In genomic region chr7:116164552-116164951, GRCh38 we compare ENCODE assay signal across 16 cellular contexts.
A peak's percentile ranks its signal among the peaks of the same experiment; 100 is the strongest.
DNase-seq lines count a peak whose midpoint lies in the region; ATAC-seq and TF ChIP-seq lines count a peak whose summit lies in the region.
"Had no signal": no experiment of that assay in that cellular context is flagged by ENCODE, and none has a peak within 500 bp of the region (broad histone marks: within the 10 kb centered on the region; RNA-seq: fewer than 3 reads in every experiment).

No MANE protein-coding gene starts in this region.

- H3K9ac ChIP-seq in SK-N-MC (ENCODE audit: insufficient read length), result peak overlapping the region; percentile 16

- no peak for ATAC-seq in GM18909 (IDR thresholded peaks at IDR 0.05; ENCODE audit: poor library complexity, unreplicated experiment)

- no peaks in the 10 kb centered on the region for H3K36me3 ChIP-seq in SK-N-MC (ENCODE audit: insufficient read depth, low read length)
- H3K36me3 ChIP-seq: HAP-1 had no signal

- peak overlapping the region; percentile 24; the same call in 1 of the 2 replicates for H3K4me3 ChIP-seq in SK-N-MC
- no peak overlapping the region for H3K4me3 ChIP-seq in fibroblast of pulmonary artery (replicated peaks; ENCODE audit: low read depth, low read length)
- H3K4me3 ChIP-seq: HAP-1 had no signal

- peak; percentile 35 for DNase-seq in CD1c-positive myeloid dendritic cell (ENCODE audit: extremely low spot score)
- DNase-seq in HCEC 1CT, result peak; percentile 50
- peak; percentile 73 for DNase-seq in SK-N-MC (ENCODE audit: low read depth, low spot score)
- DNase-seq in fibroblast of pulmonary artery (ENCODE audit: low read depth), result peak; percentile 21
- no peak for DNase-seq in SKM-1 treated with dmso at 0.1 percent for 144 hours (lab: John Stamatoyannopoulos, UW; ENCODE audit: unreplicated experiment)
- DNase-seq in COR-L47 (lab: John Stamatoyannopoulos, UW), result no peak
- no peak for DNase-seq in activated CD8-positive, alpha-beta memory T cell treated with anti-CD3 and anti-CD28 coated beads, Interleukin-2, amount 50 U/mL, for 4 hours
- DNase-seq: CD4-positive, CD25-positive, alpha-beta regulatory T cell; DMS79; Karpas-422; NCI-H187 treated with DMSO at 0.1 percent for 48 hours; NCI-H2171 treated with DMSO at 0.1 percent for 48 hours; NCI-H510A treated with DMSO at 0.1 percent for 48 hours; RPMI8226 had no signal

- H3K9me3 ChIP-seq in SK-N-MC (ENCODE audit: low read depth, low read length), result no peaks in the 10 kb centered on the region
- H3K9me3 ChIP-seq: HAP-1 had no signal

- H3K27ac ChIP-seq in SK-N-MC, result peak overlapping the region; percentile 81

- TF ChIP-seq CTCF in fibroblast of pulmonary artery (IDR thresholded peaks at IDR 0.05; ENCODE audit: low read length, missing control alignments), result no peak

Comparison
In these comparisons a context has a peak if more than half of its experiments do, and no peak if none do; other contexts are left out.
1. DNase-seq: peak in CD1c-positive myeloid dendritic cell (single experiment), HCEC 1CT (single experiment), SK-N-MC (single experiment) and fibroblast of pulmonary artery (single experiment); none in SKM-1 treated with dmso at 0.1 percent for 144 hours (single experiment), COR-L47 (single experiment) and activated CD8-positive, alpha-beta memory T cell treated with anti-CD3 and anti-CD28 coated beads, Interleukin-2, amount 50 U/mL, for 4 hours (single experiment).